ENCODE assay signal across 10 cellular contexts in genomic region chr2:69902213-69902922, GRCh38. TPM values are rescaled to one million over a fixed set of nuclear protein-coding genes. Genes with fewer than 3 reads are reported as not detected.
DNase-seq lines count a peak whose midpoint lies in the region; ATAC-seq and TF ChIP-seq lines count a peak whose summit lies in the region.
"Had no signal": no experiment of that assay in that cellular context is flagged by ENCODE, and none has a peak within 500 bp of the region (broad histone marks: within the 10 kb centered on the region; RNA-seq: fewer than 3 reads in every experiment).

No MANE protein-coding gene starts in this region.

- H3K79me2 ChIP-seq in Loucy (ENCODE audit: insufficient read depth, low read length): peaks cover 30% of the 10 kb centered on the region

- CTCF ChIA-PET in CD4-positive, alpha-beta T cell (lab: Charles Lee): interaction anchor here (0.9 to 1.4 kb wide), 2 partner anchors 12 to 259 kb away, joined by 4 to 6 read pairs; partner anchors contain the start of gene MXD1

- H2AFZ ChIP-seq in Loucy (ENCODE audit: low read length): no peak overlapping the region

- H3K27me3 Mint-ChIP-seq in CD4-positive, alpha-beta T cell: no peaks in the 10 kb centered on the region
- H3K27me3 Mint-ChIP-seq in activated T-cell treated with anti-CD3 and anti-CD28 coated beads, Interleukin-2, amount 50 U/mL, for 72 hours (ENCODE audit: low read depth): no peaks in the 10 kb centered on the region
- H3K27me3 Mint-ChIP-seq in memory B cell: no peaks in the 10 kb centered on the region

- H3K4me1 ChIP-seq in Loucy (ENCODE audit: insufficient read depth, low read length, poor library complexity, severe bottlenecking): peaks cover 13% of the 10 kb centered on the region

- POLR2A ChIA-PET in CD4-positive, alpha-beta T cell (lab: Charles Lee): interaction anchor here (1.3 to 4.0 kb wide), 4 partner anchors 9 to 289 kb away, joined by 4 to 20 read pairs (median 6); partner anchors contain the start of genes C2orf42, GMCL1, MXD1 and SNRNP27

- peak overlapping the region; percentile 11 for H3K27ac ChIP-seq in CD4-positive, alpha-beta T cell (ENCODE audit: low read depth, low read length)

- TF ChIP-seq CTCF in CD4-positive, alpha-beta T cell (IDR thresholded peaks at IDR 0.05): no peak
- TF ChIP-seq CTCF in Loucy (conservative IDR thresholded peaks at IDR 0.05; ENCODE audit: low read length): no peak

- no peaks in the 10 kb centered on the region for H3F3A ChIP-seq in Loucy (ENCODE audit: low read depth)

- H4K20me1 ChIP-seq in Loucy (ENCODE audit: insufficient read depth, low read length, poor library complexity, severe bottlenecking): peaks cover 5% of the 10 kb centered on the region

- intact Hi-C loops in CD4-positive, alpha-beta T cell (cut with DNase I, micrococcal nuclease): no loop called here

- ATAC-seq in CD4-positive, alpha-beta T cell (ENCODE audit: poor library complexity): peak; percentile 58
- ATAC-seq in activated T-cell treated with anti-CD3 and anti-CD28 coated beads, Interleukin-2, amount 50 U/mL, for 72 hours (replicated peaks in 1 of 2): peak in 1 of 2 donors; percentile 26
- ATAC-seq in memory B cell (ENCODE audit: low read depth): peak; percentile 87
- no peak for ATAC-seq in GM19463 (IDR thresholded peaks at IDR 0.05; ENCODE audit: unreplicated experiment)

- peaks cover 63% of the 10 kb centered on the region for H3K4me1 Mint-ChIP-seq in CD4-positive, alpha-beta T cell (ENCODE audit: low read depth)
- H3K4me1 Mint-ChIP-seq in activated T-cell treated with anti-CD3 and anti-CD28 coated beads, Interleukin-2, amount 50 U/mL, for 72 hours (ENCODE audit: low read depth): peaks cover 52% of the 10 kb centered on the region
- peaks cover 27% of the 10 kb centered on the region for H3K4me1 Mint-ChIP-seq in memory B cell

- peak overlapping the region; percentile 55 for H3K4me2 ChIP-seq in Loucy (ENCODE audit: low read depth, low read length, poor library complexity, severe bottlenecking)

- peak in 2 of 10 experiments; percentile 2 to 14 for DNase-seq in CD4-positive, alpha-beta T cell
- no peak for DNase-seq in activated T-cell treated with anti-CD3 and anti-CD28 coated beads, Interleukin-2, amount 50 U/mL, for 72 hours
- DNase-seq in memory B cell (ENCODE audit: low spot score in 2 of 2) (peak; percentile 23 to 44), NCI-H524 treated with DMSO at 0.1 percent for 48 hours (lab: John Stamatoyannopoulos, UW) (no peak), RPMI8226 (no peak), middle frontal gyrus (ENCODE audit: extremely low spot score, low spot score) (no peak)
- DNase-seq: DMS153, NCI-H1694 had no signal

- H3K27ac Mint-ChIP-seq in CD4-positive, alpha-beta T cell: peak overlapping the region; percentile 80
- H3K27ac Mint-ChIP-seq in activated T-cell treated with anti-CD3 and anti-CD28 coated beads, Interleukin-2, amount 50 U/mL, for 72 hours: peak overlapping the region; percentile 67
- peak overlapping the region; percentile 76 for H3K27ac Mint-ChIP-seq in memory B cell

- H3K9ac ChIP-seq in Loucy (ENCODE audit: low read depth, low read length, poor library complexity, severe bottlenecking): peak overlapping the region; percentile 30

- no peaks in the 10 kb centered on the region for H3K27me3 ChIP-seq in CD4-positive, alpha-beta T cell (ENCODE audit: control insufficient read depth, insufficient read depth, low read length)
- H3K27me3 ChIP-seq in Loucy (ENCODE audit: insufficient read depth, low read length, poor library complexity, severe bottlenecking): no peaks in the 10 kb centered on the region

- H3K9me3 Mint-ChIP-seq in CD4-positive, alpha-beta T cell: no peaks in the 10 kb centered on the region
- H3K9me3 Mint-ChIP-seq in activated T-cell treated with anti-CD3 and anti-CD28 coated beads, Interleukin-2, amount 50 U/mL, for 72 hours: no peaks in the 10 kb centered on the region
- H3K9me3 Mint-ChIP-seq in memory B cell: peaks cover 4% of the 10 kb centered on the region

- H3K36me3 ChIP-seq in Loucy (ENCODE audit: insufficient read depth, low read length): peaks cover 59% of the 10 kb centered on the region

- no peaks in the 10 kb centered on the region for H3K9me2 ChIP-seq in Loucy (replicated peaks; ENCODE audit: low read depth, low read length)

- peak overlapping the region; percentile 13 for H3K4me3 ChIP-seq in Loucy (ENCODE audit: low read length, poor library complexity, severe bottlenecking)

- peak overlapping the region; percentile 81 for H3K4me3 Mint-ChIP-seq in CD4-positive, alpha-beta T cell
- peak overlapping the region; percentile 85 to 88 for H3K4me3 Mint-ChIP-seq in activated T-cell treated with anti-CD3 and anti-CD28 coated beads, Interleukin-2, amount 50 U/mL, for 72 hours
- peak overlapping the region; percentile 86 for H3K4me3 Mint-ChIP-seq in memory B cell

- H3K36me3 Mint-ChIP-seq in CD4-positive, alpha-beta T cell (ENCODE audit: low read depth): peaks cover 91% of the 10 kb centered on the region
- H3K36me3 Mint-ChIP-seq in activated T-cell treated with anti-CD3 and anti-CD28 coated beads, Interleukin-2, amount 50 U/mL, for 72 hours (ENCODE audit: insufficient read depth in 2 of 2): peaks cover 17 to 37% of the 10 kb centered on the region in 2 donors
- peaks cover 28% of the 10 kb centered on the region for H3K36me3 Mint-ChIP-seq in memory B cell

- no peaks in the 10 kb centered on the region for H3K9me3 ChIP-seq in CD4-positive, alpha-beta T cell (ENCODE audit: control insufficient read depth, low read length)
- no peaks in the 10 kb centered on the region for H3K9me3 ChIP-seq in Loucy (ENCODE audit: insufficient read depth, low read depth, low read length)

RNA-seq across cellular contexts. Expression of gene SNRNP27, which starts 8.6 kb away (rescaled TPM):
- total RNA-seq in CD4-positive, alpha-beta T cell: 10 to 100 TPM; 50.9 to 54.8 TPM
- total RNA-seq in activated T-cell treated with anti-CD3 and anti-CD28 coated beads, Interleukin-2, amount 50 U/mL, for 72 hours: 10 to 100 TPM; 67.4 to 77.4 TPM

RNA-seq across cellular contexts. Expression of gene MXD1, which starts 12.5 kb away (rescaled TPM):
- 10 to 100 TPM; 43.5 to 45.3 TPM for total RNA-seq in CD4-positive, alpha-beta T cell
- 10 to 100 TPM; 14.3 to 40.0 TPM for total RNA-seq in activated T-cell treated with anti-CD3 and anti-CD28 coated beads, Interleukin-2, amount 50 U/mL, for 72 hours

RNA-seq across cellular contexts. Expression of gene ASPRV1, which starts 59.1 kb away (rescaled TPM):
- total RNA-seq in CD4-positive, alpha-beta T cell: under 1 TPM; 0.81 to 0.96 TPM
- 1 to 10 TPM; 1.0 to 2.0 TPM for total RNA-seq in activated T-cell treated with anti-CD3 and anti-CD28 coated beads, Interleukin-2, amount 50 U/mL, for 72 hours

Comparison
In these comparisons a context has a peak if more than half of its experiments do, and no peak if none do; other contexts are left out.
1. DNase-seq: peak in memory B cell (2 of 2); none in activated T-cell treated with anti-CD3 and anti-CD28 coated beads, Interleukin-2, amount 50 U/mL, for 72 hours (0 of 2), NCI-H524 treated with DMSO at 0.1 percent for 48 hours (single experiment), RPMI8226 (single experiment) and middle frontal gyrus (single experiment).
2. Peak in every context shown above with its lines, with median percentiles within 50 percentile points of each other: H3K27ac Mint-ChIP-seq and H3K4me3 Mint-ChIP-seq.